9 cellular contexts compared by ENCODE assay signal in the genomic region with DNA sequence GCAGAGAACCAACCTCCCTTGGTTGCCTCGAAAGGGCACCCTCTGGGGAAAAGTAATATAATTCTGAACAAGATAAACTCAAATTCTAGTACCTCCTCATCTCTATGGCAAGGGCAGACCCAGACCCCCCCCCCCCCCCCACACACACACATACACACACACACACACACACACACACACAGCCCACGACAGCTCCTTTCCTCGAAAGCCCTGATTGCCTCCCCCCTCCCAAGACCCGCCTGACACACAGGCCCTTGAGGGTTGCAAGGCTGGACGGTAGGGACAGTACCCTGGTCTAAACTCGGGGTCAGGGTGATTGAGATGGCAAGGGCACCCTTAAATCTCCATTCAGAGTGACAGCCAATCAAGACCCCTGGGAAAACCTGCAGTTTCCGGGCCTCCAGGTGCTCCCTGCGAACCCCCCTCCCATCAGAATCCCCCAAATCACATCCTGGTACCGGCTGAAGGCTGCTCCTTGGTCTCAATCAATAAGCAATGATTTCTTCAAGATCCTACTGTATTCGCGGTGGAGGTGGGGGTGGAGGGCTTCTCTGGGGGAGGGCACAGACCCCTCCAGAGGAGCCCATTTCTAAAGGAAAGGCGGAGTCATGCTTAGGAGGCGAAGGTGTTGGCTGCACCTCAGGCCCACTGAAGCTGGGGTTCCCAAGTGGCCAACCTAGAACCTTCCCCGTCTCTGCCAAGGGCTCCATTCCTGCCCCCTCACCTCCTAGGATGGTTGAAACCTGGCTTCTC.
DNase-seq lines count a peak whose midpoint lies in the region; ATAC-seq and TF ChIP-seq lines count a peak whose summit lies in the region.
"Had no signal": no experiment of that assay in that cellular context is flagged by ENCODE, and none has a peak within 500 bp of the region (broad histone marks: within the 10 kb centered on the region; RNA-seq: fewer than 3 reads in every experiment).

No MANE protein-coding gene starts in this region.

- peaks cover 4% of the 10 kb centered on the region for H3K36me3 Mint-ChIP-seq in chondrocyte (ENCODE audit: low read depth)
- peaks cover 2% of the 10 kb centered on the region for H3K36me3 Mint-ChIP-seq in mesothelial cell of epicardium

- DNase-seq in left ventricle myocardium inferior (no peak), Right ventricle myocardium superior (no peak), chondrocyte (ENCODE audit: low spot score) (no peak), mesothelial cell of epicardium (ENCODE audit: low spot score in 2 of 2, unreplicated experiment in 2 of 2) (no peak), vagina (ENCODE audit: extremely low spot score in 2 of 2) (no peak), HT-29 (ENCODE audit: low spot score) (no peak), NCI-H2227 (lab: John Stamatoyannopoulos, UW; ENCODE audit: unreplicated experiment) (no peak), SIG-M5 (lab: John Stamatoyannopoulos, UW) (no peak)
- DNase-seq: cerebellar nuclear complex had no signal

- peaks cover 3% of the 10 kb centered on the region for H3K9me3 Mint-ChIP-seq in chondrocyte (ENCODE audit: low read depth)
- H3K9me3 Mint-ChIP-seq in mesothelial cell of epicardium: no peaks in the 10 kb centered on the region

- no peak overlapping the region for H3K27ac Mint-ChIP-seq in chondrocyte (ENCODE audit: unreplicated experiment)
- H3K27ac Mint-ChIP-seq in mesothelial cell of epicardium: no peak overlapping the region

- no peak for ATAC-seq in Right ventricle myocardium superior (ENCODE audit: poor library complexity)

- H3K27me3 Mint-ChIP-seq in chondrocyte (ENCODE audit: low read depth) (no peaks in the 10 kb centered on the region), mesothelial cell of epicardium (ENCODE audit: low read depth) (no peaks in the 10 kb centered on the region)

- H3K4me3 ChIP-seq in left ventricle myocardium inferior (peak overlapping the region; percentile 83), vagina (peak overlapping the region; percentile 64 to 79)

- H3K27me3 ChIP-seq in left ventricle myocardium inferior (ENCODE audit: low read depth): no peaks in the 10 kb centered on the region
- H3K27me3 ChIP-seq in vagina: no peaks in the 10 kb centered on the region

- H3K27ac ChIP-seq in left ventricle myocardium inferior (replicated peaks) (peak overlapping the region; percentile 88), vagina (peak overlapping the region; percentile 83)

- TF ChIP-seq POLR2A in vagina (IDR thresholded peaks at IDR 0.05): no peak

- intact Hi-C loops in left ventricle myocardium inferior (cut with micrococcal nuclease): no loop called here
- intact Hi-C loops in Right ventricle myocardium superior (cut with DNase I): no loop called here
- intact Hi-C loops in vagina (cut with DNase I): no loop called here

- H3K9me3 ChIP-seq in left ventricle myocardium inferior (replicated peaks) (peaks cover 4% of the 10 kb centered on the region), vagina (no peaks in the 10 kb centered on the region)

- TF ChIP-seq CTCF in left ventricle myocardium inferior (IDR thresholded peaks at IDR 0.05; ENCODE audit: borderline replicate concordance): no peak
- TF ChIP-seq CTCF in chondrocyte (IDR thresholded peaks at IDR 0.05): no peak
- TF ChIP-seq CTCF in mesothelial cell of epicardium (IDR thresholded peaks at IDR 0.05; ENCODE audit: unreplicated experiment): no peak
- TF ChIP-seq CTCF in vagina (IDR thresholded peaks at IDR 0.05): no peak

- peaks cover 29% of the 10 kb centered on the region for H3K4me1 ChIP-seq in left ventricle myocardium inferior
- H3K4me1 ChIP-seq in vagina: peaks cover 19% of the 10 kb centered on the region

- H3K4me1 Mint-ChIP-seq in chondrocyte (ENCODE audit: low read depth) (peaks cover 39% of the 10 kb centered on the region), mesothelial cell of epicardium (peaks cover 20% of the 10 kb centered on the region)

- H3K4me3 Mint-ChIP-seq in chondrocyte (ENCODE audit: unreplicated experiment) (peak overlapping the region; percentile 73), mesothelial cell of epicardium (peak overlapping the region; percentile 78)

- H3K36me3 ChIP-seq in left ventricle myocardium inferior (no peaks in the 10 kb centered on the region), vagina (no peaks in the 10 kb centered on the region)
